Comparison of ENCODE assay signal across 13 cellular contexts in genomic region chr13:40146586-40147240, GRCh38.
DNase-seq lines count a peak whose midpoint lies in the region; ATAC-seq and TF ChIP-seq lines count a peak whose summit lies in the region.
"Had no signal": no experiment of that assay in that cellular context is flagged by ENCODE, and none has a peak within 500 bp of the region (broad histone marks: within the 10 kb centered on the region; RNA-seq: fewer than 3 reads in every experiment).

No MANE protein-coding gene starts in this region.

- no peak for TF ChIP-seq CTCF in OCI-LY7 (conservative IDR thresholded peaks at IDR 0.05; ENCODE audit: low read length)

- no peaks in the 10 kb centered on the region for H3K27me3 ChIP-seq in naive thymus-derived CD4-positive, alpha-beta T cell (ENCODE audit: control insufficient read depth in 2 of 2, insufficient read depth in 2 of 2, low read length in 2 of 2)
- H3K27me3 ChIP-seq: suprapubic skin had no signal

- intact Hi-C loops in OCI-LY7 (cut with micrococcal nuclease; ENCODE audit: unreplicated experiment): loop anchor here (5.0 kb wide), 1 partner anchor 79 kb away; no protein-coding TSS in a partner anchor
- intact Hi-C loops in naive thymus-derived CD4-positive, alpha-beta T cell (cut with micrococcal nuclease): loop anchor here in 1 of 2 donors (5.0 kb wide), 1 partner anchor 39 kb away; no protein-coding TSS in a partner anchor

- H3K9me3 ChIP-seq in OCI-LY7 (ENCODE audit: low read length): no peaks in the 10 kb centered on the region
- H3K9me3 ChIP-seq in naive thymus-derived CD4-positive, alpha-beta T cell (ENCODE audit: control insufficient read depth in 2 of 3, low read length in 3 of 3): no peaks in the 10 kb centered on the region
- H3K9me3 ChIP-seq: suprapubic skin had no signal

- H3K9me2 ChIP-seq in OCI-LY7 (ENCODE audit: insufficient read depth, low read length): no peaks in the 10 kb centered on the region

- CTCF ChIA-PET in OCI-LY7 (lab: Charles Lee; ENCODE audit: unreplicated experiment): interaction anchor here (0.5 to 1.2 kb wide), 2 partner anchors 35 to 521 kb away, joined by 3 read pairs; no protein-coding TSS in a partner anchor
- CTCF ChIA-PET in naive thymus-derived CD4-positive, alpha-beta T cell (lab: Charles Lee): no interaction called here

- ATAC-seq in activated naive CD4-positive, alpha-beta T cell treated with anti-CD3 and anti-CD28 coated beads, Interleukin-2, amount 50 U/mL, for 72 hours: peak; percentile 72 to 73
- no peak for ATAC-seq in naive thymus-derived CD4-positive, alpha-beta T cell
- no peak for ATAC-seq in HG02970 (IDR thresholded peaks at IDR 0.05; ENCODE audit: low FRiP score, unreplicated experiment)
- ATAC-seq in GM19463 (IDR thresholded peaks at IDR 0.05; ENCODE audit: unreplicated experiment): no peak
- no peak for ATAC-seq in HG03442 (IDR thresholded peaks at IDR 0.05; ENCODE audit: unreplicated experiment)

- H2AFZ ChIP-seq in OCI-LY7 (ENCODE audit: low read length): no peak overlapping the region

- POLR2A ChIA-PET in OCI-LY7 (lab: Charles Lee): interaction anchor here (0.6 to 1.3 kb wide), 5 partner anchors 21 to 672 kb away, joined by 3 to 4 read pairs (median 3); no protein-coding TSS in a partner anchor
- POLR2A ChIA-PET in naive thymus-derived CD4-positive, alpha-beta T cell (lab: Charles Lee): no interaction called here

- peak overlapping the region; percentile 45 to 86 for H3K27ac Mint-ChIP-seq in activated naive CD4-positive, alpha-beta T cell treated with anti-CD3 and anti-CD28 coated beads, Interleukin-2, amount 50 U/mL, for 72 hours
- H3K27ac Mint-ChIP-seq in naive thymus-derived CD4-positive, alpha-beta T cell: peak overlapping the region; percentile 9 to 82 (median 57)
- H3K27ac Mint-ChIP-seq: dendritic cell treated with granulocyte-macrophage colony-stimulating factor and Interleukin-4, amounts not matched to agents 40 ng/mL and 50 ng/mL, for 4 days had no signal

- peaks cover 48% of the 10 kb centered on the region for H3K4me1 ChIP-seq in OCI-LY7 (ENCODE audit: insufficient read depth, low read length, poor library complexity, severe bottlenecking)
- H3K4me1 ChIP-seq in naive thymus-derived CD4-positive, alpha-beta T cell (ENCODE audit: control insufficient read depth in 2 of 2, insufficient read depth in 2 of 2, low read length in 2 of 2): peaks cover 0 to 22% of the 10 kb centered on the region in 2 donors

- peaks cover 32 to 78% (median 65%) of the 10 kb centered on the region in 7 donors for H3K4me1 Mint-ChIP-seq in naive thymus-derived CD4-positive, alpha-beta T cell

- peaks cover 0 to 9% of the 10 kb centered on the region in 2 donors for H3K9me3 Mint-ChIP-seq in activated naive CD4-positive, alpha-beta T cell treated with anti-CD3 and anti-CD28 coated beads, Interleukin-2, amount 50 U/mL, for 72 hours
- H3K9me3 Mint-ChIP-seq in naive thymus-derived CD4-positive, alpha-beta T cell: peaks cover 0 to 6% (median 0%) of the 10 kb centered on the region in 11 donors
- H3K9me3 Mint-ChIP-seq: dendritic cell treated with granulocyte-macrophage colony-stimulating factor and Interleukin-4, amounts not matched to agents 40 ng/mL and 50 ng/mL, for 4 days; IgD-negative memory B cell had no signal

- no peaks in the 10 kb centered on the region for H4K20me1 ChIP-seq in OCI-LY7 (ENCODE audit: insufficient read depth, low read length)

- H3K36me3 Mint-ChIP-seq in activated naive CD4-positive, alpha-beta T cell treated with anti-CD3 and anti-CD28 coated beads, Interleukin-2, amount 50 U/mL, for 72 hours: peaks cover 0 to 20% of the 10 kb centered on the region in 2 donors
- peaks cover 0 to 9% (median 0%) of the 10 kb centered on the region in 5 donors for H3K36me3 Mint-ChIP-seq in naive thymus-derived CD4-positive, alpha-beta T cell

- H3K27me3 Mint-ChIP-seq in naive thymus-derived CD4-positive, alpha-beta T cell: no peaks in the 10 kb centered on the region

- no peak overlapping the region for H3K27ac ChIP-seq in OCI-LY7 (ENCODE audit: low read depth, low read length, poor library complexity, severe bottlenecking)
- H3K27ac ChIP-seq in naive thymus-derived CD4-positive, alpha-beta T cell (ENCODE audit: low read depth, low read length): no peak overlapping the region
- H3K27ac ChIP-seq: suprapubic skin had no signal

- H3K36me3 ChIP-seq in OCI-LY7 (ENCODE audit: insufficient read depth, low read length): no peaks in the 10 kb centered on the region
- no peaks in the 10 kb centered on the region for H3K36me3 ChIP-seq in naive thymus-derived CD4-positive, alpha-beta T cell (ENCODE audit: control insufficient read depth in 2 of 3, insufficient read depth in 3 of 3, low read length in 3 of 3)
- H3K36me3 ChIP-seq: suprapubic skin had no signal

- no peak overlapping the region for H3K4me3 ChIP-seq in OCI-LY7 (ENCODE audit: low read depth, low read length, poor library complexity, severe bottlenecking)
- H3K4me3 ChIP-seq in naive thymus-derived CD4-positive, alpha-beta T cell (ENCODE audit: low read length): no peak overlapping the region
- H3K4me3 ChIP-seq: suprapubic skin had no signal

- no TSS peak for BruUV-seq in OCI-LY7 (replicated peaks; lab: Mats Ljungman, UMichigan)

- H3K4me3 Mint-ChIP-seq in naive thymus-derived CD4-positive, alpha-beta T cell: peak overlapping the region; percentile 2 to 78 (median 40)
- H3K4me3 Mint-ChIP-seq: dendritic cell treated with granulocyte-macrophage colony-stimulating factor and Interleukin-4, amounts not matched to agents 40 ng/mL and 50 ng/mL, for 4 days; IgD-negative memory B cell had no signal

- DNase-seq in ELF-1 (ENCODE audit: low read depth, low spot score) (peak; percentile 22), OCI-LY7 (ENCODE audit: low spot score) (peak; percentile 47)
- peak in 1 of 2 donors; percentile 34 for DNase-seq in activated naive CD4-positive, alpha-beta T cell treated with anti-CD3 and anti-CD28 coated beads, Interleukin-2, amount 50 U/mL, for 72 hours (ENCODE audit: low spot score in 2 of 2)
- peak in 5 of 9 donors; percentile 11 to 25 (median 14) for DNase-seq in naive thymus-derived CD4-positive, alpha-beta T cell
- DNase-seq: NCI-H1694 treated with DMSO at 0.1 percent for 48 hours, NCI-H774, retina had no signal

- peak overlapping the region; percentile 25; the same call in 1 of the 2 replicates for H3K4me2 ChIP-seq in OCI-LY7 (ENCODE audit: low read length)

- no peaks in the 10 kb centered on the region for H3K79me2 ChIP-seq in OCI-LY7 (ENCODE audit: insufficient read depth, low read depth, low read length)

Comparison
In these comparisons a context has a peak if more than half of its experiments do, and no peak if none do; other contexts are left out.
1. ATAC-seq: peak in activated naive CD4-positive, alpha-beta T cell treated with anti-CD3 and anti-CD28 coated beads, Interleukin-2, amount 50 U/mL, for 72 hours (2 of 2); none in naive thymus-derived CD4-positive, alpha-beta T cell (single experiment), HG02970 (single experiment), GM19463 (single experiment) and HG03442 (single experiment).